Comparison of ENCODE assay signal across 8 cellular contexts in genomic region chr10:104353325-104354048, GRCh38. TPM values are rescaled to one million over a fixed set of nuclear protein-coding genes. Genes with fewer than 3 reads are reported as not detected.
DNase-seq lines count a peak whose midpoint lies in the region; ATAC-seq, FAIRE-seq and TF ChIP-seq lines count a peak whose summit lies in the region.

A gene with protein sequence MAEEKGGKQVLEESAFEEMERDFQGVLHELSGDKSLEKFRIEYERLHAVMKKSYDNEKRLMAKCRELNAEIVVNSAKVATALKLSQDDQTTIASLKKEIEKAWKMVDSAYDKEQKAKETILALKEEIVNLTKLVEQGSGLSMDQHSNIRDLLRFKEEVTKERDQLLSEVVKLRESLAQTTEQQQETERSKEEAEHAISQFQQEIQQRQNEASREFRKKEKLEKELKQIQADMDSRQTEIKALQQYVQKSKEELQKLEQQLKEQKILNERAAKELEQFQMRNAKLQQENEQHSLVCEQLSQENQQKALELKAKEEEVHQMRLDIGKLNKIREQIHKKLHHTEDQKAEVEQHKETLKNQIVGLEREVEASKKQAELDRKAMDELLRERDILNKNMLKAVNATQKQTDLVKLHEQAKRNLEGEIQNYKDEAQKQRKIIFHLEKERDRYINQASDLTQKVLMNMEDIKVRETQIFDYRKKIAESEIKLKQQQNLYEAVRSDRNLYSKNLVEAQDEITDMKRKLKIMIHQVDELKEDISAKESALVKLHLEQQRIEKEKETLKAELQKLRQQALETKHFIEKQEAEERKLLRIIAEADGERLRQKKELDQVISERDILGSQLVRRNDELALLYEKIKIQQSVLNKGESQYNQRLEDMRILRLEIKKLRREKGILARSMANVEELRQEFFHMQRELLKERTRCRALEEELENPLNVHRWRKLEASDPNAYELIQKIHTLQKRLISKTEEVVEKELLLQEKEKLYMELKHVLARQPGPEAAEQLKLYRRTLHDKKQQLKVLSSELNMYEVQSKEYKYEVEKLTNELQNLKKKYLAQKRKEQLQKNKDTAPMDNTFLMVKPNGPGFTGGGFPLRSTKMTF (plus strand): TSS chr10:104353833. CDS start chr10:104353898, 65 bp downstream.

- TF ChIP-seq CTCF in LNCaP clone FGC (IDR thresholded peaks at IDR 0.05; ENCODE audit: control insufficient read depth, extremely low read depth, insufficient read depth) = peak; percentile 69
- peak; percentile 20 to 75 (median 66) for TF ChIP-seq CTCF in gastroesophageal sphincter (IDR thresholded peaks at IDR 0.05)

- H3K27ac ChIP-seq in gastroesophageal sphincter = peak within 1 kb of the TSS in 3 of 4 donors; percentile 13 to 56 (median 33)

- no peaks in the 10 kb centered on the region for H3K27me3 ChIP-seq in gastroesophageal sphincter

- H3K4me3 ChIP-seq in LNCaP clone FGC (ENCODE audit: low read depth, low read length) (peak within 1 kb of the TSS; percentile 48), gastroesophageal sphincter (peak within 1 kb of the TSS; percentile 11 to 44)

- peaks cover 0 to 36% (median 0%) of the 10 kb centered on the region in 3 donors for H3K4me1 ChIP-seq in gastroesophageal sphincter

- no peaks in the 10 kb centered on the region for H3K9me3 ChIP-seq in gastroesophageal sphincter

- peak; percentile 13; the same call in 1 of the 2 replicates for TF ChIP-seq POLR2A in H54 (IDR thresholded peaks at IDR 0.05; ENCODE audit: low read depth, low read length)
- no peak for TF ChIP-seq POLR2A in gastroesophageal sphincter (IDR thresholded peaks at IDR 0.05)

- 1 to 4% methylated on average over 16 to 26 of the region's 43 CpGs for WGBS in gastroesophageal sphincter (ENCODE audit: low coverage in 1 of 2), 2 donors

- no peak for TF ChIP-seq EP300 in gastroesophageal sphincter (IDR thresholded peaks at IDR 0.05)

- H3K36me3 ChIP-seq in gastroesophageal sphincter = no peaks in the 10 kb centered on the region

- no peak for FAIRE-seq in H54 (lab: Jason Lieb, UNC)

- DNase-seq in ELF-1 (ENCODE audit: low read depth, low spot score) (peak; percentile 98), H54 (ENCODE audit: insufficient read length, low spot score) (peak; percentile 58), LNCaP clone FGC (ENCODE audit: low read depth) (peak; percentile 77), RPMI7951 (ENCODE audit: low read depth) (peak; percentile 85), occipital lobe (lab: John Stamatoyannopoulos, UW) (peak; percentile 79), superior temporal gyrus (ENCODE audit: extremely low spot score) (peak; percentile 88)
- DNase-seq in activated effector memory CD4-positive, alpha-beta T cell treated with Interleukin-2 at 50 U/mL for 16 hours = peak; percentile 90

- peak; percentile 93 for ATAC-seq in gastroesophageal sphincter

RNA-seq across cellular contexts. Expression of the gene that starts here (rescaled TPM):
- 0.48 and 0.49 TPM in 2 replicates for total RNA-seq in RPMI7951 (2014; rRNA removed; shearing (Covaris generic))
- total RNA-seq in gastroesophageal sphincter (1 to 10 TPM in 3 of 4 donors, under 1 TPM in 1; 0.27 to 1.6 (median 1.3) TPM), occipital lobe (0.62 TPM)

Comparison
In these comparisons a context has a peak if more than half of its experiments do, and no peak if none do; other contexts are left out.
1. Peak in every context shown above with its lines: DNase-seq, ATAC-seq, H3K4me3 ChIP-seq and H3K27ac ChIP-seq.
2. Peak in DNase-seq in RPMI7951; RNA of the gene not detected or under 1 TPM.
3. Peak in DNase-seq in occipital lobe; RNA of the gene not detected or under 1 TPM.